Comparison of ENCODE assay signal across 16 cellular contexts in genomic region chr2:209593930-209594329, GRCh38.
"Had no signal": no experiment of that assay in that cellular context is flagged by ENCODE, and none has a peak within 500 bp of the region (broad histone marks: within the 10 kb centered on the region; RNA-seq: fewer than 3 reads in every experiment).

No MANE protein-coding gene starts in this region.

- FAIRE-seq: bronchial epithelial cell had no signal

- ATAC-seq: activated CD4-positive, alpha-beta T cell treated with anti-CD3 and anti-CD28 coated beads for 36 hours; activated CD8-positive, alpha-beta memory T cell treated with anti-CD3 and anti-CD28 coated beads, Interleukin-2, amount 10 ng/mL, durations not matched to agents 7 days and 5 days; activated CD8-positive, alpha-beta T cell treated with anti-CD3 and anti-CD28 coated beads, Interleukin-2, amount 10 ng/mL, durations not matched to agents 7 days and 5 days; activated naive CD4-positive, alpha-beta T cell treated with anti-CD3 and anti-CD28 coated beads, Interleukin-2, amount 50 U/mL, for 72 hours; foreskin keratinocyte; heart right ventricle; left lobe of liver; right cardiac atrium had no signal

- DNase-seq: activated CD4-positive, alpha-beta T cell treated with anti-CD3 and anti-CD28 coated beads for 36 hours; activated CD4-positive, CD25-positive, alpha-beta regulatory T cell; activated CD8-positive, alpha-beta memory T cell treated with anti-CD3 and anti-CD28 coated beads, Interleukin-2, amount 10 ng/mL, durations not matched to agents 7 days and 5 days; activated CD8-positive, alpha-beta T cell treated with anti-CD3 and anti-CD28 coated beads, Interleukin-2, amount 10 ng/mL, durations not matched to agents 7 days and 5 days; activated naive CD4-positive, alpha-beta T cell; activated T-cell treated with anti-CD3 and anti-CD28 coated beads, Interleukin-2, amount 50 U/mL, for 48 hours; anterior cingulate cortex; foreskin keratinocyte; heart right ventricle; posterior cingulate gyrus; right cardiac atrium; stimulated activated CD4-positive, alpha-beta T cell treated with anti-CD3 and anti-CD28 coated beads, Interleukin-2, amount 100 ng/mL, for 48 hours; stimulated activated naive CD4-positive, alpha-beta T cell treated with Interleukin-2 at 50 U/mL for 16 hours had no signal
